Comparison of ENCODE assay signal across 10 cellular contexts in the genomic region with DNA sequence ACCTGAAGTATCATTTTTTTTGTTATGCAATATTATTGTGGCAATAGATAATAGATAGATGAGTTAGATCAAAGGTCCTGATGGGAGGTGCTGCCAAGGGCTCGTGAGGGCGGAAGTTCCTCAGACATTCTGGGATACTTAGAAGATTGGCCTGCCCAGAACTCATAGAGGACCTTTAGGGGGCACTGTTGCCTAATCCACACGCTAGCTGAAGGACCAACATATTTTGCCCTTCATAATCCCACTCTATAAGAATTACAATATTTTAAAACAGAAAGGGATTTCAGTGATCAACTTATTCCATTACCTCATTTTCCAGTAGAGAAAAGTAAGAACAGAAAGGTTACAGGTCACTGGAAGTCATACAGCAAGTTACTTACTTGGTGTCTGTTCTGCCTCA. TPM values are rescaled to one million over a fixed set of nuclear protein-coding genes. Genes with fewer than 3 reads are reported as not detected.
DNase-seq lines count a peak whose midpoint lies in the region; ATAC-seq and TF ChIP-seq lines count a peak whose summit lies in the region.
"Had no signal": no experiment of that assay in that cellular context is flagged by ENCODE, and none has a peak within 500 bp of the region (broad histone marks: within the 10 kb centered on the region; RNA-seq: fewer than 3 reads in every experiment).

No MANE protein-coding gene starts in this region.

- peak; percentile 67 for TF ChIP-seq CTCF in fibroblast of pulmonary artery (IDR thresholded peaks at IDR 0.05; ENCODE audit: low read length, missing control alignments)

- ATAC-seq in GM18870 (IDR thresholded peaks at IDR 0.05; ENCODE audit: unreplicated experiment) (peak; percentile 73), HG03159 (IDR thresholded peaks at IDR 0.05; ENCODE audit: unreplicated experiment) (peak; percentile 77)

- in situ Hi-C loops in SK-MEL-5 (cut with HindIII; ENCODE audit: low pct_unique_long_range_greater_than_20kb, low sequenced_read_pairs), result no loop called here

- H3K4me3 ChIP-seq in fibroblast of pulmonary artery (replicated peaks; ENCODE audit: low read depth, low read length) (no peak overlapping the region), skeletal muscle cell (ENCODE audit: low read depth, low read length) (no peak overlapping the region)

- DNase-seq in D341Med (ENCODE audit: low spot score) (peak; percentile 55), SK-MEL-5 (ENCODE audit: low read depth, low spot score) (peak; percentile 65), fibroblast of pulmonary artery (ENCODE audit: low read depth) (peak; percentile 64), skeletal muscle cell (ENCODE audit: low read depth) (peak; percentile 7), NCI-H2196 (lab: John Stamatoyannopoulos, UW; ENCODE audit: unreplicated experiment) (no peak), DMS153 treated with DMSO at 0.1 percent for 48 hours (lab: John Stamatoyannopoulos, UW; ENCODE audit: unreplicated experiment) (no peak)
- DNase-seq: naive B cell had no signal

RNA-seq across cellular contexts. Expression of a gene that starts 22.9 kb away (rescaled TPM):
- total RNA-seq in SK-MEL-5 (2014; rRNA removed; shearing (Covaris generic)), result 0.45 TPM in 1 of 2 replicates, not detected in the other
- not detected in 2 replicates for polyA plus RNA-seq in SK-MEL-5 (2015; cell fraction: cytosol; rRNA removed)
- not detected in 2 replicates for polyA plus RNA-seq in SK-MEL-5 (2015; cell fraction: nucleus; rRNA removed)
- total RNA-seq: T-helper 1 cell treated with Interleukin-12 subunit alpha and Interleukin-12 subunit beta and Interleukin-4 antibody, amounts not matched to agents 30 ng/mL and 1 ng/mL, for 36 hours had no signal

Comparison
In these comparisons a context has a peak if more than half of its experiments do, and no peak if none do; other contexts are left out.
1. DNase-seq: peak in D341Med (single experiment), SK-MEL-5 (single experiment), fibroblast of pulmonary artery (single experiment) and skeletal muscle cell (single experiment); none in NCI-H2196 (single experiment) and DMS153 treated with DMSO at 0.1 percent for 48 hours (single experiment).